In the genomic region with DNA sequence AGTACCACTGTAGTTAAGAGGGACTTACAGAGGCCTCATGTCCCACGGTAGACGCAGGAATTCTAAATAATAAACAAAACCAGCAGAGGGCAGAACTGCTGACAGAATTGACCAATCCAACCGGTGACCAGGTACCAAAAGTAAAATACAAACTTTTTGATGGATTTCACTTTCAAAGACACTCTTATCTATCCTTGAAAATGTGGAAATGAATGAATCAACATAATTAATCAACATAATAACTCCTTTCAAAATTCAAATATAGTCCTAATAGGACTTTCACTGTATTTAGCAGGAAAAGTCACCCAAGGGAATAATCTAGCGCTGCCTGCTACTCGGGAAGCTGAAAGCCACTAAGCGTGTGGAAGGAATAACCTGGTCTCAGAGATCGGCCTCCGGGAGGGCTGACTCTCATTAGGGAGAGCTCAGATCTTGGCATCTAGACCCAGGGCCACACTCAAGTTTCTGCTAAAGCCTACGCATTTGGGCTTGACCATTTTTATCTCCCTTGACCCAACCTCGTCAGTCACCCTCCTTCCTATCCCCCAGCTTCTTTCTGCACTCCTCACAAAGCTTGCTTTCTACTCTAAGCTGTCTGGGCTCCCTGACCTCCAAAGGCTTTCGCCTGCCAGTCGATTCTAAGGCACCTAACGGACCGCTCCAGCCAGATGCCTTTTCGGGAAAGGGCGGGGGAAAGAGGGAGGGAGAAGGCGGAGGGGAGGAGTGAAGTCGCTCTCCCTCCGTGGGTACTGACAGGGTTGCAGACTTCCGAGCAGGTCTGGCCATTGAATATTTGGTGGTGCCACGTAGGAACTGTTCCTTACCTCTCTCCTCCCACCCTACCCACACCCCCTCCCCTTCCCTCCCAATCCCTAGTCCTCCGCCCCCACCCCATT, we compare ENCODE assay signal across 8 cellular contexts. TPM values are rescaled to one million over a fixed set of nuclear protein-coding genes. Genes with fewer than 3 reads are reported as not detected.
DNase-seq lines count a peak whose midpoint lies in the region; ATAC-seq and TF ChIP-seq lines count a peak whose summit lies in the region.

No MANE protein-coding gene starts in this region.

- H3K4me1 ChIP-seq in DND-41 (ENCODE audit: insufficient read depth, low read length) (peaks cover 1% of the 10 kb centered on the region; the same call in 1 of the 2 replicates), OCI-LY7 (ENCODE audit: insufficient read depth, low read length, poor library complexity, severe bottlenecking) (no peaks in the 10 kb centered on the region), mesodermal cell (ENCODE audit: control insufficient read depth, insufficient read depth, low read length, poor library complexity, severe bottlenecking) (peaks cover 10% of the 10 kb centered on the region), vagina (peaks cover 28% of the 10 kb centered on the region)

- no peaks in the 10 kb centered on the region for H3K36me3 Mint-ChIP-seq in endothelial cell (ENCODE audit: low read depth, unreplicated experiment)

- no peaks in the 10 kb centered on the region for H3K9me3 Mint-ChIP-seq in endothelial cell (ENCODE audit: unreplicated experiment)

- H3K27ac ChIP-seq in DND-41 (ENCODE audit: low read length) (no peak overlapping the region), OCI-LY7 (ENCODE audit: low read depth, low read length, poor library complexity, severe bottlenecking) (no peak overlapping the region), mesodermal cell (ENCODE audit: low read depth, low read length, severe bottlenecking) (peak overlapping the region; percentile 77), vagina (no peak overlapping the region)

- POLR2A ChIA-PET in OCI-LY7 (lab: Charles Lee), result no interaction called here

- H3K27ac Mint-ChIP-seq in endothelial cell (ENCODE audit: unreplicated experiment), result no peak overlapping the region

- H3K36me3 ChIP-seq in DND-41 (ENCODE audit: insufficient read depth, low read length), result no peaks in the 10 kb centered on the region
- H3K36me3 ChIP-seq in OCI-LY7 (ENCODE audit: insufficient read depth, low read length), result no peaks in the 10 kb centered on the region
- no peaks in the 10 kb centered on the region for H3K36me3 ChIP-seq in mesodermal cell (ENCODE audit: control insufficient read depth, insufficient read depth, low read length)
- H3K36me3 ChIP-seq in vagina, result no peaks in the 10 kb centered on the region

- H3K4me2 ChIP-seq in DND-41 (ENCODE audit: insufficient read depth, low read length) (no peak overlapping the region), OCI-LY7 (ENCODE audit: low read length) (no peak overlapping the region)

- WGBS in mesodermal cell (ENCODE audit: insufficient coverage in 2 of 2), 2 experiments, result 0 to 1% methylated on average over 9 to 18 of the region's 22 CpGs

- intact Hi-C loops in OCI-LY7 (cut with micrococcal nuclease; ENCODE audit: unreplicated experiment) (loop anchor here (5.0 to 10.0 kb wide), 2 partner anchors 128 to 356 kb away; no protein-coding TSS in a partner anchor), vagina (cut with DNase I) (loop anchor here (5.0 kb wide), 1 partner anchor 401 kb away; no protein-coding TSS in a partner anchor)

- H3K4me3 ChIP-seq in DND-41 (ENCODE audit: low read depth in 1 of 2, low read length in 2 of 2), result no peak overlapping the region
- H3K4me3 ChIP-seq in OCI-LY7 (ENCODE audit: low read depth, low read length, poor library complexity, severe bottlenecking), result no peak overlapping the region
- H3K4me3 ChIP-seq in mesodermal cell (ENCODE audit: extremely low read depth, insufficient read depth, low read length, poor library complexity, severe bottlenecking), result peak overlapping the region; percentile 73
- H3K4me3 ChIP-seq in vagina, result peak overlapping the region; percentile 38 to 53

- H3K27me3 ChIP-seq in DND-41 (ENCODE audit: insufficient read depth, low read length, poor library complexity) (no peaks in the 10 kb centered on the region), vagina (no peaks in the 10 kb centered on the region)

- ATAC-seq in DND-41 (ENCODE audit: insufficient read depth, low read depth) (no peak), GM19438 (IDR thresholded peaks at IDR 0.05; ENCODE audit: low read depth, unreplicated experiment) (peak; percentile 81), HG03460 (IDR thresholded peaks at IDR 0.05; ENCODE audit: unreplicated experiment) (peak; percentile 83)

- peak; percentile 26 for TF ChIP-seq CTCF in DND-41 (IDR thresholded peaks at IDR 0.05; ENCODE audit: borderline replicate concordance, extremely low read depth, low read length, poor library complexity, severe bottlenecking)
- peak; percentile 78 for TF ChIP-seq CTCF in OCI-LY7 (conservative IDR thresholded peaks at IDR 0.05; ENCODE audit: low read length)
- peak; percentile 57 for TF ChIP-seq CTCF in endothelial cell (IDR thresholded peaks at IDR 0.05; ENCODE audit: unreplicated experiment)
- peak in 2 of 3 experiments; percentile 41 to 45 for TF ChIP-seq CTCF in vagina (IDR thresholded peaks at IDR 0.05)

- CTCF ChIA-PET in OCI-LY7 (lab: Charles Lee; ENCODE audit: unreplicated experiment), result no interaction called here

- BruUV-seq in OCI-LY7 (replicated peaks; lab: Mats Ljungman, UMichigan), result no TSS peak

- H3K9me2 ChIP-seq in OCI-LY7 (ENCODE audit: insufficient read depth, low read length), result no peaks in the 10 kb centered on the region

- H3K9ac ChIP-seq in DND-41 (ENCODE audit: low read depth, low read length), result no peak overlapping the region

- H4K20me1 ChIP-seq in DND-41 (ENCODE audit: insufficient read depth, low read length), result no peaks in the 10 kb centered on the region
- no peaks in the 10 kb centered on the region for H4K20me1 ChIP-seq in OCI-LY7 (ENCODE audit: insufficient read depth, low read length)

- no peak for TF ChIP-seq POLR2A in vagina (IDR thresholded peaks at IDR 0.05)

- no peak overlapping the region for H2AFZ ChIP-seq in DND-41 (ENCODE audit: low read depth, low read length)
- no peak overlapping the region for H2AFZ ChIP-seq in OCI-LY7 (ENCODE audit: low read length)

- peak overlapping the region; percentile 90 for H3K4me3 Mint-ChIP-seq in endothelial cell (ENCODE audit: unreplicated experiment)

- DNase-seq in DND-41 (no peak), OCI-LY7 (ENCODE audit: low spot score) (peak; percentile 25), endothelial cell (ENCODE audit: low spot score) (peak; percentile 38), vagina (ENCODE audit: extremely low spot score in 2 of 2) (no peak), NCI-H187 (lab: John Stamatoyannopoulos, UW) (no peak)

- no peaks in the 10 kb centered on the region for H3K4me1 Mint-ChIP-seq in endothelial cell (ENCODE audit: unreplicated experiment)

- peaks cover 1% of the 10 kb centered on the region for H3K27me3 Mint-ChIP-seq in endothelial cell (ENCODE audit: unreplicated experiment)

- H3K9me3 ChIP-seq in DND-41 (ENCODE audit: insufficient read depth, low read length, severe bottlenecking) (no peaks in the 10 kb centered on the region), OCI-LY7 (ENCODE audit: low read length) (no peaks in the 10 kb centered on the region), mesodermal cell (ENCODE audit: control insufficient read depth, low read length) (no peaks in the 10 kb centered on the region), vagina (no peaks in the 10 kb centered on the region)

- H3K79me2 ChIP-seq in DND-41 (ENCODE audit: insufficient read depth, low read length) (no peaks in the 10 kb centered on the region), OCI-LY7 (ENCODE audit: insufficient read depth, low read depth, low read length) (no peaks in the 10 kb centered on the region)

RNA-seq across cellular contexts. Expression of gene COL11A1, which starts 1.6 kb away (rescaled TPM):
- 0.22 TPM in 1 of 2 replicates, not detected in the other for total RNA-seq in OCI-LY7 (2014; rRNA removed; shearing (Covaris generic))
- total RNA-seq in OCI-LY7 (2022) (not detected in 2 replicates), endothelial cell (ENCODE audit: unreplicated experiment) (9.2 TPM), vagina (not detected)
- polyA plus RNA-seq in mesodermal cell (2013, experiment 1 of 2), result 276 TPM
- 257 TPM for polyA plus RNA-seq in mesodermal cell (2013, experiment 2 of 2)

Comparison
In these comparisons a context has a peak if more than half of its experiments do, and no peak if none do; other contexts are left out.
1. DNase-seq: peak in OCI-LY7 (single experiment) and endothelial cell (single experiment); none in DND-41 (single experiment), vagina (0 of 2) and NCI-H187 (0 of 2).
2. H3K4me3 ChIP-seq: peak in mesodermal cell (single experiment) and vagina (2 of 2); none in DND-41 (0 of 2) and OCI-LY7 (single experiment).
3. CTCF ChIP-seq: peak in every context shown above with its lines; median percentile 78 in OCI-LY7; 57 in endothelial cell; 43 in vagina; 26 in DND-41.